27 cellular contexts compared by ENCODE assay signal in the genomic region with DNA sequence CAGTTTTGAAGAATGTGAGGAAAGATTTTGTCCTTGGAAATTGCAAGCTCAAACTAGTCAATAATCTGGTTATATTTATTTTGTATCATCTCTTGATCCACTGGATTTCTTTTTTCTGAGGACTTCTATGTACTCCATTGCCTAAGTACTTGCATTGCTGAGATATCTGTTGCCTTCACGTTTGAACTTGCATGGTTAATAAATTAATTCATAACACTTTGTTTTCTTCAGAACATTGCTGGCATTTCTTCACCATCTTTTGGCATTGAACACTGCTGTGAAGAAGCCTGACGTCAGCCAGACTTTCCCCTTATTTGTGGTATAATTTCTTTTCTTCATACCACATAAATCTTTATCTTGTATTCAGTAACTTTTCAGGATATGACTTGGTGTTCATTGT.
"Had no signal": no experiment of that assay in that cellular context is flagged by ENCODE, and none has a peak within 500 bp of the region (broad histone marks: within the 10 kb centered on the region; RNA-seq: fewer than 3 reads in every experiment).

No MANE protein-coding gene starts in this region.

- H3K9me3 ChIP-seq: left ventricle myocardium inferior, mucosa of descending colon, right atrium auricular region, right lobe of liver, tibial nerve, uterus had no signal

- H3K27ac ChIP-seq: left ventricle myocardium inferior, parathyroid adenoma, right atrium auricular region, right lobe of liver, tibial nerve, uterus had no signal

- DNase-seq: hypothalamus; immature natural killer cell; left ventricle myocardium inferior; midbrain; mucosa of descending colon; naive thymus-derived CD4-positive, alpha-beta T cell; nucleus accumbens; right lobe of liver; stimulated activated CD4-positive, alpha-beta T cell treated with anti-CD3 and anti-CD28 coated beads, Interleukin-1b, Interleukin-23, amount 100 ng/mL, for 48 hours; stimulated activated CD4-positive, alpha-beta T cell treated with anti-CD3 and anti-CD28 coated beads, Interleukin-2, amount 100 ng/mL, for 48 hours; stimulated activated CD4-positive, alpha-beta T cell treated with anti-CD3 and anti-CD28 coated beads, Interleukin-4, amount 100 ng/mL, for 4 hours; stimulated activated CD8-positive, alpha-beta memory T cell treated with anti-CD3 and anti-CD28 coated beads, Interleukin-4, amount 100 ng/mL, for 48 hours; stimulated activated naive CD4-positive, alpha-beta T cell treated with Interleukin-2 at 50 U/mL for 16 hours; stimulated activated naive CD8-positive, alpha-beta T cell treated with anti-CD3 and anti-CD28 coated beads, Interleukin-15, amount 100 ng/mL, for 72 hours; substantia nigra; uterus had no signal

- H3K4me1 ChIP-seq: left ventricle myocardium inferior, parathyroid adenoma, right atrium auricular region, right lobe of liver, tibial nerve, uterus had no signal

- H3K4me3 Mint-ChIP-seq: immature natural killer cell; memory B cell; naive thymus-derived CD4-positive, alpha-beta T cell; nephron; neural crest cell; stimulated activated memory B cell treated with anti-CD40 and anti-IgM and Interleukin-4, amounts not matched to agents 10 μg/mL and 1 μg/mL and 100 μg/mL, for 72 hours; stimulated activated naive CD8-positive, alpha-beta T cell treated with anti-CD3 and anti-CD28 coated beads, Interleukin-15, amount 100 ng/mL, for 72 hours; type B pancreatic cell had no signal

- H3K27me3 Mint-ChIP-seq: memory B cell; stimulated activated memory B cell treated with anti-CD40 and anti-IgM and Interleukin-4, amounts not matched to agents 10 μg/mL and 1 μg/mL and 100 μg/mL, for 72 hours had no signal

- FAIRE-seq: islet of Langerhans had no signal

- H3K79me2 ChIP-seq: parathyroid adenoma had no signal

- H3K4me2 ChIP-seq: smooth muscle cell had no signal

- H3K4me3 ChIP-seq: left ventricle myocardium inferior, lung, mucosa of descending colon, right atrium auricular region, right lobe of liver, smooth muscle cell, tibial nerve, uterus had no signal

- H3K36me3 ChIP-seq: left ventricle myocardium inferior, right atrium auricular region, right lobe of liver, tibial nerve, uterus had no signal

- H3K27ac Mint-ChIP-seq: immature natural killer cell; memory B cell; naive thymus-derived CD4-positive, alpha-beta T cell; nephron; stimulated activated memory B cell treated with anti-CD40 and anti-IgM and Interleukin-4, amounts not matched to agents 10 μg/mL and 1 μg/mL and 100 μg/mL, for 72 hours; stimulated activated naive CD8-positive, alpha-beta T cell treated with anti-CD3 and anti-CD28 coated beads, Interleukin-15, amount 100 ng/mL, for 72 hours; type B pancreatic cell had no signal

- ATAC-seq: mucosa of descending colon; naive thymus-derived CD4-positive, alpha-beta T cell; right lobe of liver; stimulated activated memory B cell treated with anti-CD40 and anti-IgM and Interleukin-4, amounts not matched to agents 10 μg/mL and 1 μg/mL and 100 μg/mL, for 72 hours; stimulated activated naive CD8-positive, alpha-beta T cell treated with anti-CD3 and anti-CD28 coated beads, Interleukin-15, amount 100 ng/mL, for 72 hours had no signal

- H3K27me3 ChIP-seq: right atrium auricular region, right lobe of liver, tibial nerve, uterus had no signal

- H2AFZ ChIP-seq: parathyroid adenoma had no signal

- H3K9ac ChIP-seq: parathyroid adenoma had no signal

- H3K4me1 Mint-ChIP-seq: immature natural killer cell; memory B cell; naive thymus-derived CD4-positive, alpha-beta T cell; nephron; neural crest cell; stimulated activated memory B cell treated with anti-CD40 and anti-IgM and Interleukin-4, amounts not matched to agents 10 μg/mL and 1 μg/mL and 100 μg/mL, for 72 hours; stimulated activated naive CD8-positive, alpha-beta T cell treated with anti-CD3 and anti-CD28 coated beads, Interleukin-15, amount 100 ng/mL, for 72 hours had no signal

- H3K9me3 Mint-ChIP-seq: memory B cell; stimulated activated memory B cell treated with anti-CD40 and anti-IgM and Interleukin-4, amounts not matched to agents 10 μg/mL and 1 μg/mL and 100 μg/mL, for 72 hours; type B pancreatic cell had no signal

- H3K36me3 Mint-ChIP-seq: immature natural killer cell; memory B cell; naive thymus-derived CD4-positive, alpha-beta T cell; stimulated activated memory B cell treated with anti-CD40 and anti-IgM and Interleukin-4, amounts not matched to agents 10 μg/mL and 1 μg/mL and 100 μg/mL, for 72 hours; type B pancreatic cell had no signal
